Comparison of ENCODE assay signal across 14 cellular contexts in the genomic region with DNA sequence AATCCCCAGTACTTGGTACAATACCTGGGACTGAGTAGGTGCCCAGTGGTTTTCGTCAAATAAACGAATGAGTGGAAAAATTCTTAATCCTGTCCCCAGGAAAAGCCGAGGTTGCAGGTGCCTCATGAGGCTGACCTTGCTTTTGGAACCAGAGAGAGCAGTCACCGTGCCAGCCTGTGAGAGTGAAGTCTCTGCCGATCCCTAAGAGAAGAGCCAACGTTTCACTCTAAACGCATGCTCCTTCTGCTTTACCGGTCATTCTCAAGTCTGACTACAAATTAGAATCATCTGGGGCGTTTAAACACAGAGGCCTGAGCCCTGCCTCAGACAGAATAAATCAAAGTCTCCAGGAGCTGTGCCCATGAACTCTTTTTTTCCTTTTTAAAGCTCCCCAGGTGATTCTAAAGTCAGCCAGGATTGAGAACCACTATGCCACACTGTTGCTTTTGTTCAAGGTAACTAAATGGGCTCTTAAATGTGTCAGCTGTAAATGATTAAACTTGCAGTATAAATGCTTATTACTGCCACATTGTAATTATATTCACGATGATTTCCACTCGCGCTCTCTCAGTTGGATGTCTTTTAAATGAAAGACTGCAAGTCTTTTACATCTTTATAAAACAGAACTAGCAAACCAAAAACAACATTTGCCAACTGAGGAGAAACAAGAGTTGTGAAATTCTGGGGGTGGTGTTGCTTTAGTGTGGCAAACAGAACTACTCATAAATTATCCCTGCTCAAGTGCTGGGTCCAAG. TPM values are rescaled to one million over a fixed set of nuclear protein-coding genes. Genes with fewer than 3 reads are reported as not detected.
DNase-seq lines count a peak whose midpoint lies in the region; FAIRE-seq and TF ChIP-seq lines count a peak whose summit lies in the region.
"Had no signal": no experiment of that assay in that cellular context is flagged by ENCODE, and none has a peak within 500 bp of the region (broad histone marks: within the 10 kb centered on the region; RNA-seq: fewer than 3 reads in every experiment).

No MANE protein-coding gene starts in this region.

- H3K4me1 ChIP-seq in adipocyte (ENCODE audit: control insufficient read depth, insufficient read depth, low read length) = peaks cover 18% of the 10 kb centered on the region

- H3K36me3 ChIP-seq in adipocyte (ENCODE audit: control insufficient read depth, insufficient read depth, low read length, severe bottlenecking) = peaks cover 23% of the 10 kb centered on the region

- H3K9ac ChIP-seq in adipocyte (ENCODE audit: low read length) = peak overlapping the region; percentile 29
- H3K9ac ChIP-seq: parathyroid adenoma had no signal

- no peak for FAIRE-seq in GM12892 (lab: Jason Lieb, UNC)

- H3K4me3 ChIP-seq in adipocyte (ENCODE audit: low read length) = no peak overlapping the region

- no peaks in the 10 kb centered on the region for H3K9me3 ChIP-seq in adipocyte (ENCODE audit: control insufficient read depth, low read length)

- no peak for TF ChIP-seq POLR2A in GM12892 (IDR thresholded peaks at IDR 0.05; ENCODE audit: low read depth, low read length)

- DNase-seq in Ammon's horn (ENCODE audit: low spot score) = peak; percentile 38
- DNase-seq in NCI-H1417 (lab: John Stamatoyannopoulos, UW) = peak; percentile 50 to 97 (median 76)
- DNase-seq in adipocyte (ENCODE audit: low read depth) = peak; percentile 52
- DNase-seq in medulla oblongata (ENCODE audit: extremely low spot score) = peak; percentile 28
- DNase-seq in GM12892 (ENCODE audit: insufficient read length) = no peak
- DNase-seq in SHP77 treated with DMSO at 0.1 percent for 48 hours (lab: John Stamatoyannopoulos, UW) = no peak
- DNase-seq in DMS114 treated with DMSO at 0.1 percent for 48 hours (lab: John Stamatoyannopoulos, UW; ENCODE audit: unreplicated experiment) = no peak
- DNase-seq in SHP77 (lab: John Stamatoyannopoulos, UW) = no peak
- DNase-seq: activated CD4-positive, alpha-beta T cell treated with anti-CD3 and anti-CD28 coated beads for 48 hours; activated T-cell treated with anti-CD3 and anti-CD28 coated beads, Interleukin-2, amount 50 U/mL, for 4 hours; amniotic stem cell; cortex of kidney; NCI-H446 treated with DMSO at 0.1 percent for 48 hours had no signal

- no peaks in the 10 kb centered on the region for H3K27me3 ChIP-seq in adipocyte (replicated peaks; ENCODE audit: control insufficient read depth, insufficient read depth, low read length)

RNA-seq across cellular contexts. Expression of a gene that starts 26.9 kb away (rescaled TPM):
- 1.8 TPM for polyA plus RNA-seq in GM12892 (2012; ENCODE audit: missing spikeins)

RNA-seq across cellular contexts. Expression of a gene that starts 28.1 kb away (rescaled TPM):
- polyA plus RNA-seq in GM12892 (2012; ENCODE audit: missing spikeins) = 2.1 TPM

Comparison
In these comparisons a context has a peak if more than half of its experiments do, and no peak if none do; other contexts are left out.
1. DNase-seq: peak in Ammon's horn (single experiment), NCI-H1417 (3 of 3), adipocyte (single experiment) and medulla oblongata (single experiment); none in GM12892 (single experiment), SHP77 treated with DMSO at 0.1 percent for 48 hours (single experiment), DMS114 treated with DMSO at 0.1 percent for 48 hours (single experiment) and SHP77 (0 of 2).